29 cellular contexts compared by ENCODE assay signal in genomic region chr6:130982941-130983456, GRCh38.
DNase-seq lines count a peak whose midpoint lies in the region; ATAC-seq, FAIRE-seq and TF ChIP-seq lines count a peak whose summit lies in the region.
"Had no signal": no experiment of that assay in that cellular context is flagged by ENCODE, and none has a peak within 500 bp of the region (broad histone marks: within the 10 kb centered on the region; RNA-seq: fewer than 3 reads in every experiment).

No MANE protein-coding gene starts in this region.

- TF ChIP-seq POLR2A in K562 (conservative IDR thresholded peaks at IDR 0.05): no peak

- in situ Hi-C loops in K562 (cut with MboI): no loop called here

- H4K20me1 ChIP-seq in K562 (replicated peaks; ENCODE audit: control insufficient read depth, insufficient read depth, low read length): no peaks in the 10 kb centered on the region

- H3K4me1 ChIP-seq in K562 (replicated peaks in 1 of 2; ENCODE audit: control insufficient read depth in 2 of 2, insufficient read depth in 2 of 2, low read length in 2 of 2): no peaks in the 10 kb centered on the region; a peak in 1 of 5 replicates
- H3K4me1 ChIP-seq: ascending aorta, Caco-2 had no signal

- POLR2A ChIA-PET in K562 (lab: Yijun Ruan, JAX): no interaction called here

- no peaks in the 10 kb centered on the region for H3K36me3 ChIP-seq in K562 (ENCODE audit: control insufficient read depth, insufficient read depth, low read length)
- H3K36me3 ChIP-seq: ascending aorta had no signal

- DNase-seq in GM18507 (ENCODE audit: extremely low spot score, insufficient read length, low read depth): no peak
- DNase-seq in HTR-8/SVneo (ENCODE audit: insufficient read length, low spot score): no peak
- no peak for DNase-seq in K562 (ENCODE audit: extremely low read depth in 1 of 4, low spot score in 3 of 4)
- no peak for DNase-seq in NCI-H226
- DNase-seq in frontal cortex (ENCODE audit: low spot score in 2 of 2): no peak
- no peak for DNase-seq in mucosa of gallbladder (ENCODE audit: low spot score)
- DNase-seq: ACHN; activated CD4-positive, alpha-beta T cell treated with anti-CD3 and anti-CD28 coated beads, Interleukin-2, amount 50 U/mL, for 4 hours; activated CD8-positive, alpha-beta memory T cell treated with anti-CD3 and anti-CD28 coated beads, Interleukin-2, amount 50 U/mL, for 4 hours; activated naive CD8-positive, alpha-beta T cell treated with anti-CD3 and anti-CD28 coated beads for 36 hours; Caco-2; central memory CD4-positive, alpha-beta T cell; DMS79; left ventricle myocardium superior; naive thymus-derived CD4-positive, alpha-beta T cell; NCI-H1436 treated with DMSO at 0.1 percent for 48 hours; NCI-H2171 treated with DMSO at 0.1 percent for 48 hours; NCI-H526; retina; SK-N-SH; small intestine; stimulated activated CD4-positive, alpha-beta T cell treated with anti-CD3 and anti-CD28 coated beads, Interleukin-2, amount 100 ng/mL, for 48 hours; stimulated activated naive CD8-positive, alpha-beta T cell treated with anti-CD3 and anti-CD28 coated beads, Interleukin-15, Interleukin-2, amounts not matched to agents 100 U/mL and 50 U/mL, for 24 hours had no signal

- 18% methylated on average over 6 of the region's 6 CpGs for WGBS in K562 (ENCODE audit: insufficient coverage, low coverage, missing lambda C conversion rate)

- no peak for TF ChIP-seq CTCF in K562 (IDR thresholded peaks at IDR 0.05 in 2 of 3, conservative IDR thresholded peaks at IDR 0.05 in 1 of 3; ENCODE audit: insufficient read depth in 2 of 3, low read depth in 1 of 3, low read length in 3 of 3)

- no peak overlapping the region for H2AFZ ChIP-seq in K562 (ENCODE audit: low read depth, low read length)

- H3K4me2 ChIP-seq in K562 (ENCODE audit: insufficient read depth, low read length): no peak overlapping the region; the same call in 1 of the 2 replicates
- H3K4me2 ChIP-seq: SK-N-SH had no signal

- H3K9me1 ChIP-seq in K562 (ENCODE audit: control insufficient read depth, insufficient read depth, low read length): no peaks in the 10 kb centered on the region

- H3K4me3 ChIP-seq in K562: no peak overlapping the region
- H3K4me3 ChIP-seq: ascending aorta, BLaER1 had no signal

- no peaks in the 10 kb centered on the region for H3K9me3 ChIP-seq in K562 (replicated peaks; ENCODE audit: control insufficient read depth, insufficient read depth, low read depth, low read length)
- H3K9me3 ChIP-seq: ascending aorta, Caco-2, SK-N-SH had no signal

- CTCF ChIA-PET in K562 (lab: Yijun Ruan, JAX; ENCODE audit: low intra/inter-chr PET ratio): no interaction called here

- H3K79me2 ChIP-seq in K562 (ENCODE audit: control insufficient read depth, insufficient read depth, low read length): peaks cover 28% of the 10 kb centered on the region

- TF ChIP-seq RAD21 in K562 (CRISPR knock-in tag; conservative IDR thresholded peaks at IDR 0.05 in 1 of 2, IDR thresholded peaks at IDR 0.05 in 1 of 2): no peak

- no peaks in the 10 kb centered on the region for H3K27me3 ChIP-seq in K562 (ENCODE audit: control insufficient read depth in 2 of 2, insufficient read depth in 2 of 2, low read length in 2 of 2)
- H3K27me3 ChIP-seq: ascending aorta, BLaER1 had no signal

- ATAC-seq in GM21786 (IDR thresholded peaks at IDR 0.05; ENCODE audit: unreplicated experiment) (peak; percentile 44), K562 (no peak; the same call in 1 of the 3 replicates), GM19328 (IDR thresholded peaks at IDR 0.05; ENCODE audit: unreplicated experiment) (no peak)
- ATAC-seq: left ventricle myocardium superior; naive thymus-derived CD4-positive, alpha-beta T cell; stimulated activated naive CD8-positive, alpha-beta T cell treated with anti-CD3 and anti-CD28 coated beads, Interleukin-15, Interleukin-2, amounts not matched to agents 100 U/mL and 50 U/mL, for 24 hours had no signal

- H3K27ac ChIP-seq in K562 (ENCODE audit: extremely low read depth, low read depth, low read length): no peak overlapping the region
- H3K27ac ChIP-seq: ascending aorta, BLaER1, RWPE1 had no signal

- intact Hi-C loops in K562 (cut with micrococcal nuclease): no loop called here

- TF ChIP-seq EP300 in K562 (IDR thresholded peaks at IDR 0.05; ENCODE audit: low read length): no peak

- FAIRE-seq in GM18507 (lab: Jason Lieb, UNC): peak; percentile 24
- peak; percentile 86 for FAIRE-seq in HTR-8/SVneo (lab: Jason Lieb, UNC)
- peak; percentile 32 for FAIRE-seq in K562 (lab: Jason Lieb, UNC)
- FAIRE-seq in frontal cortex (lab: Jason Lieb, UNC): no peak
- FAIRE-seq: H1, small intestine had no signal

- BruUV-seq in K562 (replicated peaks; lab: Mats Ljungman, UMichigan): no TSS peak

- no peak overlapping the region for H3K9ac ChIP-seq in K562 (ENCODE audit: insufficient read depth in 1 of 2, low read depth in 2 of 2, low read length in 2 of 2)
- H3K9ac ChIP-seq: BLaER1, SK-N-SH had no signal

TF ChIP-seq in K562, 482 proteins besides CTCF, POLR2A, EP300 and RAD21:
- TF ChIP-seq, protein P1, sequence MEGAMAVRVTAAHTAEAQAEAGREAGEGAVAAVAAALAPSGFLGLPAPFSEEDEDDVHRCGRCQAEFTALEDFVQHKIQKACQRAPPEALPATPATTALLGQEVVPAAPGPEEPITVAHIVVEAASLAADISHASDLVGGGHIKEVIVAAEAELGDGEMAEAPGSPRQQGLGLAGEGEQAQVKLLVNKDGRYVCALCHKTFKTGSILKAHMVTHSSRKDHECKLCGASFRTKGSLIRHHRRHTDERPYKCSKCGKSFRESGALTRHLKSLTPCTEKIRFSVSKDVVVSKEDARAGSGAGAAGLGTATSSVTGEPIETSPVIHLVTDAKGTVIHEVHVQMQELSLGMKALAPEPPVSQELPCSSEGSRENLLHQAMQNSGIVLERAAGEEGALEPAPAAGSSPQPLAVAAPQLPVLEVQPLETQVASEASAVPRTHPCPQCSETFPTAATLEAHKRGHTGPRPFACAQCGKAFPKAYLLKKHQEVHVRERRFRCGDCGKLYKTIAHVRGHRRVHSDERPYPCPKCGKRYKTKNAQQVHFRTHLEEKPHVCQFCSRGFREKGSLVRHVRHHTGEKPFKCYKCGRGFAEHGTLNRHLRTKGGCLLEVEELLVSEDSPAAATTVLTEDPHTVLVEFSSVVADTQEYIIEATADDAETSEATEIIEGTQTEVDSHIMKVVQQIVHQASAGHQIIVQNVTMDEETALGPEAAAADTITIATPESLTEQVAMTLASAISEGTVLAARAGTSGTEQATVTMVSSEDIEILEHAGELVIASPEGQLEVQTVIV (CRISPR knock-in tag; IDR thresholded peaks at IDR 0.05; ENCODE audit: borderline replicate concordance): no peak
- TF ChIP-seq ETV5 (CRISPR knock-in tag; IDR thresholded peaks at IDR 0.05; ENCODE audit: low read depth): no peak
